15 cellular contexts compared by ENCODE assay signal in genomic region chr20:46651091-46651962, GRCh38. TPM values are rescaled to one million over a fixed set of nuclear protein-coding genes. Genes with fewer than 3 reads are reported as not detected.
DNase-seq lines count a peak whose midpoint lies in the region; ATAC-seq and TF ChIP-seq lines count a peak whose summit lies in the region.
"Had no signal": no experiment of that assay in that cellular context is flagged by ENCODE, and none has a peak within 500 bp of the region (broad histone marks: within the 10 kb centered on the region; RNA-seq: fewer than 3 reads in every experiment).

TSS of gene SLC13A3 (minus strand) at chr20:46651459. CDS start at chr20:46651421, 38 bp downstream.

- H3K4me3 ChIP-seq in endodermal cell (ENCODE audit: low read length) (peak within 1 kb of the TSS; percentile 69), right lobe of liver (peak within 1 kb of the TSS; percentile 22 to 54 (median 46)), testis (peak within 1 kb of the TSS; percentile 13 to 48)

- H3K27me3 ChIP-seq in endodermal cell (ENCODE audit: control insufficient read depth, insufficient read depth, low read length, poor library complexity, severe bottlenecking): peaks cover 66% of the 10 kb centered on the region
- no peaks in the 10 kb centered on the region for H3K27me3 ChIP-seq in right lobe of liver
- no peaks in the 10 kb centered on the region for H3K27me3 ChIP-seq in testis

- H3K36me3 Mint-ChIP-seq in activated CD4-positive, alpha-beta T cell treated with anti-CD3 and anti-CD28 coated beads, Interleukin-2, amount 10 ng/mL, durations not matched to agents 7 days and 5 days (ENCODE audit: low read depth): peaks cover 1% of the 10 kb centered on the region
- no peaks in the 10 kb centered on the region for H3K36me3 Mint-ChIP-seq in endodermal cell (ENCODE audit: low read depth)
- peaks cover 4% of the 10 kb centered on the region; the same call in 1 of the 2 replicates for H3K36me3 Mint-ChIP-seq in HFFc6 (ENCODE audit: low read depth)

- H3K4me1 ChIP-seq in endodermal cell (ENCODE audit: control insufficient read depth, insufficient read depth, low read length): peaks cover 8% of the 10 kb centered on the region
- H3K4me1 ChIP-seq in right lobe of liver: no peaks in the 10 kb centered on the region
- peaks cover 3% of the 10 kb centered on the region for H3K4me1 ChIP-seq in testis

- peaks cover 1% of the 10 kb centered on the region for H3K4me1 Mint-ChIP-seq in activated CD4-positive, alpha-beta T cell treated with anti-CD3 and anti-CD28 coated beads, Interleukin-2, amount 10 ng/mL, durations not matched to agents 7 days and 5 days
- H3K4me1 Mint-ChIP-seq in endodermal cell (peaks cover 10% of the 10 kb centered on the region), HFFc6 (ENCODE audit: low read depth) (peaks cover 11% of the 10 kb centered on the region)

- TF ChIP-seq CTCF in endodermal cell (conservative IDR thresholded peaks at IDR 0.05) (peak; percentile 47), right lobe of liver (IDR thresholded peaks at IDR 0.05) (no peak), testis (IDR thresholded peaks at IDR 0.05) (no peak), HFFc6 (IDR thresholded peaks at IDR 0.05) (no peak)

- peak; percentile 0 for DNase-seq in activated CD4-positive, alpha-beta T cell treated with anti-CD3 and anti-CD28 coated beads, Interleukin-2, amount 10 ng/mL, durations not matched to agents 7 days and 5 days
- no peak for DNase-seq in activated CD4-positive, alpha-beta T cell treated with anti-CD3 and anti-CD28 coated beads, Interleukin-2, amount 50 U/mL, for 1 hour
- DNase-seq in endodermal cell: peak; percentile 87
- DNase-seq in right lobe of liver: peak in 1 of 3 donors; percentile 56
- no peak for DNase-seq in testis
- no peak for DNase-seq in HFFc6
- DNase-seq in T-helper 9 cell: no peak
- DNase-seq: activated CD4-positive, CD25-positive, alpha-beta regulatory T cell; activated naive CD4-positive, alpha-beta T cell treated with anti-CD3 and anti-CD28 coated beads, Interleukin-2, amount 50 U/mL, for 16 hours; esophagus squamous epithelium; NCI-H1105 treated with DMSO at 0.1 percent for 48 hours; stimulated activated CD4-positive, alpha-beta T cell treated with anti-CD3 and anti-CD28 coated beads, Interleukin-4, amount 100 ng/mL, for 4 hours had no signal

- TF ChIP-seq POLR2A in right lobe of liver (IDR thresholded peaks at IDR 0.05) (no peak), testis (IDR thresholded peaks at IDR 0.05) (no peak)

- H3K27me3 Mint-ChIP-seq in activated CD4-positive, alpha-beta T cell treated with anti-CD3 and anti-CD28 coated beads, Interleukin-2, amount 10 ng/mL, durations not matched to agents 7 days and 5 days: peaks cover 38% of the 10 kb centered on the region
- peaks cover 71% of the 10 kb centered on the region for H3K27me3 Mint-ChIP-seq in endodermal cell (ENCODE audit: insufficient read depth)
- peaks cover 14% of the 10 kb centered on the region; the same call in 1 of the 2 replicates for H3K27me3 Mint-ChIP-seq in HFFc6 (ENCODE audit: insufficient read depth)

- 20 to 40% methylated on average over 19 to 55 of the region's 55 CpGs for WGBS in endodermal cell (ENCODE audit: insufficient coverage in 1 of 2, insufficient read length in 1 of 2), 2 experiments
- 38% methylated on average over 18 of the region's 55 CpGs for WGBS in right lobe of liver (ENCODE audit: insufficient coverage, low coverage, low lambda C conversion rate, missing lambda C conversion rate)
- 28 to 39% methylated on average over 25 to 43 of the region's 55 CpGs for WGBS in testis, 2 donors

- H3K27ac Mint-ChIP-seq in activated CD4-positive, alpha-beta T cell treated with anti-CD3 and anti-CD28 coated beads, Interleukin-2, amount 10 ng/mL, durations not matched to agents 7 days and 5 days: no peak within 1 kb of the TSS
- H3K27ac Mint-ChIP-seq in endodermal cell (peak within 1 kb of the TSS; percentile 45), HFFc6 (no peak within 1 kb of the TSS)

- CTCF ChIA-PET in activated CD4-positive, alpha-beta T cell treated with anti-CD3 and anti-CD28 coated beads, Interleukin-2, amount 10 ng/mL, durations not matched to agents 7 days and 5 days (lab: Charles Lee): interaction anchor here (1.0 kb wide), 1 partner anchor 12 kb away, joined by 3 read pairs; no protein-coding TSS in a partner anchor

- no peaks in the 10 kb centered on the region for H3K9me3 Mint-ChIP-seq in activated CD4-positive, alpha-beta T cell treated with anti-CD3 and anti-CD28 coated beads, Interleukin-2, amount 10 ng/mL, durations not matched to agents 7 days and 5 days
- H3K9me3 Mint-ChIP-seq in endodermal cell: no peaks in the 10 kb centered on the region
- H3K9me3 Mint-ChIP-seq in HFFc6: no peaks in the 10 kb centered on the region

- POLR2A ChIA-PET in activated CD4-positive, alpha-beta T cell treated with anti-CD3 and anti-CD28 coated beads, Interleukin-2, amount 10 ng/mL, durations not matched to agents 7 days and 5 days (lab: Charles Lee): no interaction called here

- no peak within 1 kb of the TSS for H3K27ac ChIP-seq in endodermal cell (ENCODE audit: low read depth, low read length)
- H3K27ac ChIP-seq in right lobe of liver: no peak within 1 kb of the TSS
- no peak within 1 kb of the TSS for H3K27ac ChIP-seq in testis
- H3K27ac ChIP-seq: esophagus squamous epithelium, upper lobe of left lung had no signal

- intact Hi-C loops in right lobe of liver (cut with DNase I): no loop called here
- intact Hi-C loops in testis (cut with DNase I; ENCODE audit: low total_unique reads): no loop called here

- no peak within 1 kb of the TSS for H3K4me3 Mint-ChIP-seq in activated CD4-positive, alpha-beta T cell treated with anti-CD3 and anti-CD28 coated beads, Interleukin-2, amount 10 ng/mL, durations not matched to agents 7 days and 5 days
- peak within 1 kb of the TSS; percentile 50 for H3K4me3 Mint-ChIP-seq in endodermal cell
- H3K4me3 Mint-ChIP-seq in HFFc6: no peak within 1 kb of the TSS

- H3K9me3 ChIP-seq in endodermal cell (ENCODE audit: control insufficient read depth, low read length) (peaks cover 3% of the 10 kb centered on the region), right lobe of liver (no peaks in the 10 kb centered on the region), testis (no peaks in the 10 kb centered on the region)
- H3K9me3 ChIP-seq: esophagus squamous epithelium, upper lobe of left lung had no signal

- peak within 1 kb of the TSS; percentile 14 for H3K9ac ChIP-seq in endodermal cell (ENCODE audit: extremely low read depth, low read length, poor library complexity, severe bottlenecking)

- peak; percentile 80 to 90 (median 83) for ATAC-seq in right lobe of liver
- no peak for ATAC-seq in GM18873 (IDR thresholded peaks at IDR 0.05; ENCODE audit: low FRiP score, unreplicated experiment)

- H3K36me3 ChIP-seq in endodermal cell (ENCODE audit: control insufficient read depth, insufficient read depth, low read length) (no peaks in the 10 kb centered on the region), right lobe of liver (no peaks in the 10 kb centered on the region), testis (ENCODE audit: low read depth, missing control alignments) (no peaks in the 10 kb centered on the region)
- H3K36me3 ChIP-seq: esophagus squamous epithelium, upper lobe of left lung had no signal

RNA-seq across cellular contexts. Expression of gene SLC13A3, which starts in this region (rescaled TPM):
- total RNA-seq in activated CD4-positive, alpha-beta T cell treated with anti-CD3 and anti-CD28 coated beads, Interleukin-2, amount 10 ng/mL, durations not matched to agents 7 days and 5 days: under 1 TPM in 1 of 2 experiments, not detected in 1; 0.35 TPM
- total RNA-seq in endodermal cell (1 to 10 TPM; 7.3 to 9.0 TPM), right lobe of liver (10 to 100 TPM in 3 of 6 experiments, 1 to 10 TPM in 3; 3.7 to 14.6 (median 9.3) TPM), testis (1 to 10 TPM; 3.2 to 4.1 TPM)
- 4.2 TPM for polyA plus RNA-seq in endodermal cell (2013, experiment 1 of 2)
- polyA plus RNA-seq in endodermal cell (2013, experiment 2 of 2): 3.9 TPM
- polyA plus RNA-seq in testis (ENCODE audit: insufficient read depth, low read depth, low replicate concordance): 9.1 TPM
- total RNA-seq in HFFc6 (2021; fragmentation: NEBNext Ultra II Directional; extraction: Animal tissue kit (Norgen Biotek cat#: 25700)): 1 to 10 TPM; 2.3 to 3.5 (median 2.7) TPM
- total RNA-seq: G401 had no signal

Comparison
In these comparisons a context has a peak if more than half of its experiments do, and no peak if none do; other contexts are left out.
1. Peak in DNase-seq in activated CD4-positive, alpha-beta T cell treated with anti-CD3 and anti-CD28 coated beads, Interleukin-2, amount 10 ng/mL, durations not matched to agents 7 days and 5 days; RNA of the gene not detected or under 1 TPM.